16 cellular contexts compared by ENCODE assay signal in the genomic region with DNA sequence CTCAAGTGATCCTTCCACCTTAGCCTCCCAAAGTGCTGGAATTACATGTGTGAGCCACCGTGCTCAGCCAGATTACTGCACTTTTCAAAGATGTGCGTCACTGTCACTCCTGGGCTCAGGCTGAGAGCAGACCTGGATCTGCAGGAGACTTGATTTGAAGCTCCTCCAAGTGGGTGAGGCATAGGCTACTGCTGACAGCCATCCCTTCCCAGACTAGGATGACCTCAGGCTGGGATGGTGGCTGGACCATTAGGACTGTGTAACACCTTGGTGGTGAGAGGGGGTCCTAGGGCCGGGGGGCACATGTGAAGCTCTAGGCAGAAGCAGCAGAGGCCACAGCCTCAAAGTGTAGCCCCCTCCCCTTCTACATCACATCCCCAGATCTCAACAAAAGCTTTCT. TPM values are rescaled to one million over a fixed set of nuclear protein-coding genes. Genes with fewer than 3 reads are reported as not detected.
DNase-seq lines count a peak whose midpoint lies in the region; ATAC-seq and TF ChIP-seq lines count a peak whose summit lies in the region.
"Had no signal": no experiment of that assay in that cellular context is flagged by ENCODE, and none has a peak within 500 bp of the region (broad histone marks: within the 10 kb centered on the region; RNA-seq: fewer than 3 reads in every experiment).

No MANE protein-coding gene starts in this region.

- no peaks in the 10 kb centered on the region for H3K36me3 Mint-ChIP-seq in neural progenitor cell
- no peaks in the 10 kb centered on the region for H3K36me3 Mint-ChIP-seq in osteocyte (ENCODE audit: unreplicated experiment)

- ATAC-seq in PC-3 (peak; percentile 43; the same call in 1 of the 2 replicates), gastroesophageal sphincter (peak; percentile 34), HG02884 (IDR thresholded peaks at IDR 0.05; ENCODE audit: unreplicated experiment) (no peak)
- ATAC-seq: HCT116 had no signal

- CTCF ChIA-PET in PC-3 (lab: Charles Lee) = no interaction called here

- no peak for TF ChIP-seq EP300 in gastroesophageal sphincter (IDR thresholded peaks at IDR 0.05)

- H3K79me2 ChIP-seq in PC-3 (ENCODE audit: low read length) = no peaks in the 10 kb centered on the region
- no peaks in the 10 kb centered on the region for H3K79me2 ChIP-seq in neural progenitor cell (ENCODE audit: low read depth)

- H3K36me3 ChIP-seq in PC-3 (ENCODE audit: low read depth, low read length) = no peaks in the 10 kb centered on the region
- H3K36me3 ChIP-seq in gastroesophageal sphincter = no peaks in the 10 kb centered on the region
- no peaks in the 10 kb centered on the region for H3K36me3 ChIP-seq in neural progenitor cell

- H3K27ac ChIP-seq in PC-3 (ENCODE audit: low read length) = no peak overlapping the region
- H3K27ac ChIP-seq in gastroesophageal sphincter = no peak overlapping the region
- no peak overlapping the region for H3K27ac ChIP-seq in neural progenitor cell
- H3K27ac ChIP-seq: 22Rv1, HL-60 had no signal

- H3K4me3 Mint-ChIP-seq in neural progenitor cell = peak overlapping the region; percentile 46
- H3K4me3 Mint-ChIP-seq in osteocyte (ENCODE audit: unreplicated experiment) = no peak overlapping the region
- H3K4me3 Mint-ChIP-seq: B cell; CD4-positive, alpha-beta T cell had no signal

- no peak overlapping the region for H3K4me3 ChIP-seq in PC-3 (ENCODE audit: low read length)
- no peak overlapping the region for H3K4me3 ChIP-seq in gastroesophageal sphincter
- no peak overlapping the region for H3K4me3 ChIP-seq in neural progenitor cell

- no peak for TF ChIP-seq POLR2A in gastroesophageal sphincter (IDR thresholded peaks at IDR 0.05)

- H3K4me1 Mint-ChIP-seq in neural progenitor cell (peaks cover 25% of the 10 kb centered on the region), osteocyte (ENCODE audit: unreplicated experiment) (no peaks in the 10 kb centered on the region)

- H3K9me3 ChIP-seq in PC-3 (ENCODE audit: low read length) = no peaks in the 10 kb centered on the region
- H3K9me3 ChIP-seq in gastroesophageal sphincter = peaks cover 0 to 8% (median 0%) of the 10 kb centered on the region in 3 donors
- no peaks in the 10 kb centered on the region for H3K9me3 ChIP-seq in neural progenitor cell (ENCODE audit: low read depth)

- H3F3A ChIP-seq in PC-3 (ENCODE audit: low read length, unreplicated experiment) (no peaks in the 10 kb centered on the region), neural progenitor cell (ENCODE audit: low read depth) (peaks cover 5% of the 10 kb centered on the region)

- no peak overlapping the region for H3K4me2 ChIP-seq in PC-3 (ENCODE audit: low read length)
- H3K4me2 ChIP-seq in neural progenitor cell = peak overlapping the region; percentile 47

- no peaks in the 10 kb centered on the region for H3K9me2 ChIP-seq in PC-3 (replicated peaks; ENCODE audit: low read length)

- H3K27ac Mint-ChIP-seq in neural progenitor cell (peak overlapping the region; percentile 46), osteocyte (ENCODE audit: unreplicated experiment) (no peak overlapping the region)
- H3K27ac Mint-ChIP-seq: B cell; CD4-positive, alpha-beta T cell had no signal

- intact Hi-C loops in PC-3 (cut with micrococcal nuclease) (no loop called here), posterior cingulate gyrus (cut with DNase I) (no loop called here)

- H2AFZ ChIP-seq in PC-3 (ENCODE audit: low read length) (no peak overlapping the region), neural progenitor cell (replicated peaks) (peak overlapping the region; percentile 96)

- H3K27me3 ChIP-seq in PC-3 (ENCODE audit: low read length) (no peaks in the 10 kb centered on the region), gastroesophageal sphincter (peaks cover 46% of the 10 kb centered on the region), neural progenitor cell (no peaks in the 10 kb centered on the region)

- no peak overlapping the region for H3K9ac ChIP-seq in PC-3 (ENCODE audit: low read length)
- H3K9ac ChIP-seq in neural progenitor cell = no peak overlapping the region

- peaks cover 15% of the 10 kb centered on the region for H3K27me3 Mint-ChIP-seq in neural progenitor cell (ENCODE audit: insufficient read depth, low read depth)
- peaks cover 11% of the 10 kb centered on the region for H3K27me3 Mint-ChIP-seq in osteocyte (ENCODE audit: unreplicated experiment)

- peak; percentile 22 for DNase-seq in DMS53 (lab: John Stamatoyannopoulos, UW)
- no peak for DNase-seq in DMS53 treated with DMSO at 0.1 percent for 48 hours (lab: John Stamatoyannopoulos, UW; ENCODE audit: unreplicated experiment)
- no peak for DNase-seq in PC-3
- no peak for DNase-seq in neural progenitor cell (ENCODE audit: low spot score)
- no peak for DNase-seq in osteocyte (ENCODE audit: extremely low spot score, unreplicated experiment)
- DNase-seq in posterior cingulate gyrus = no peak
- DNase-seq: C1 segment of cervical spinal cord; CD4-positive, alpha-beta T cell; DMS153; GF-D8 had no signal

- H3K4me1 ChIP-seq in PC-3 (ENCODE audit: insufficient read depth, low read length) (no peaks in the 10 kb centered on the region), gastroesophageal sphincter (no peaks in the 10 kb centered on the region), neural progenitor cell (peaks cover 7% of the 10 kb centered on the region)

- TF ChIP-seq CTCF in PC-3 (conservative IDR thresholded peaks at IDR 0.05; ENCODE audit: low read depth, low read length) (no peak), gastroesophageal sphincter (IDR thresholded peaks at IDR 0.05) (no peak), neural progenitor cell (IDR thresholded peaks at IDR 0.05) (no peak), osteocyte (IDR thresholded peaks at IDR 0.05) (no peak)

- BruUV-seq in PC-3 (replicated peaks; lab: Mats Ljungman, UMichigan) = no TSS peak

- no peaks in the 10 kb centered on the region for H3K9me3 Mint-ChIP-seq in neural progenitor cell
- H3K9me3 Mint-ChIP-seq in osteocyte (ENCODE audit: unreplicated experiment) = no peaks in the 10 kb centered on the region
- H3K9me3 Mint-ChIP-seq: CD4-positive, alpha-beta T cell had no signal

- WGBS in gastroesophageal sphincter (ENCODE audit: low coverage in 1 of 2), 2 donors = 73% methylated on average over 2 of the region's 3 CpGs; no CpG with 5 or more reads in 1 of the 2 donors

- POLR2A ChIA-PET in PC-3 (lab: Charles Lee; ENCODE audit: unreplicated experiment) = no interaction called here

- H4K20me1 ChIP-seq in PC-3 (ENCODE audit: low read length) (no peaks in the 10 kb centered on the region), neural progenitor cell (ENCODE audit: low read depth) (no peaks in the 10 kb centered on the region)

RNA-seq across cellular contexts. Expression of gene SRRM3, which starts 8.2 kb away (rescaled TPM):
- 0.66 and 3.2 TPM in 2 replicates for total RNA-seq in PC-3 (2014; rRNA removed)
- total RNA-seq in gastroesophageal sphincter = 1 to 10 TPM; 1.6 to 4.1 (median 2.8) TPM
- total RNA-seq in neural progenitor cell (ENCODE audit: low replicate concordance) = 2.2 and 4.6 TPM in 2 replicates
- 0.46 and 0.71 TPM in 2 replicates for total RNA-seq in osteocyte
- total RNA-seq: B cell; CD4-positive, alpha-beta T cell had no signal
